ENCODE assay signal across 24 cellular contexts in genomic region chr10:97150616-97151015, GRCh38. TPM values are rescaled to one million over a fixed set of nuclear protein-coding genes. Genes with fewer than 3 reads are reported as not detected.
"Had no signal": no experiment of that assay in that cellular context is flagged by ENCODE, and none has a peak within 500 bp of the region (broad histone marks: within the 10 kb centered on the region; RNA-seq: fewer than 3 reads in every experiment).

No MANE protein-coding gene starts in this region.

- FAIRE-seq: endometrium, frontal cortex, pancreas had no signal

- H3K27ac ChIP-seq: coronary artery, heart left ventricle, pancreas, psoas muscle, suprapubic skin, thyroid gland had no signal

- H3K4me3 ChIP-seq: coronary artery, heart left ventricle, pancreas, psoas muscle, suprapubic skin, thyroid gland had no signal

- H3K36me3 Mint-ChIP-seq: naive thymus-derived CD4-positive, alpha-beta T cell had no signal

- H3K4me1 ChIP-seq: heart left ventricle, pancreas, psoas muscle, suprapubic skin, thyroid gland had no signal

- ATAC-seq: esophagus mucosa; left ventricle myocardium superior; naive thymus-derived CD4-positive, alpha-beta T cell; pancreas; psoas muscle; sciatic nerve had no signal

- H3K4me1 Mint-ChIP-seq: naive thymus-derived CD4-positive, alpha-beta T cell had no signal

- H3K36me3 ChIP-seq: heart left ventricle, pancreas, suprapubic skin, thyroid gland had no signal

- H3K27me3 ChIP-seq: pancreas, thyroid gland had no signal

- H3K27me3 Mint-ChIP-seq: naive thymus-derived CD4-positive, alpha-beta T cell had no signal

- DNase-seq: central memory CD4-positive, alpha-beta T cell; effector CD8-positive, alpha-beta T cell; heart left ventricle; hypothalamus; islet precursor cell; left ventricle myocardium superior; mesendoderm; naive thymus-derived CD4-positive, alpha-beta T cell; occipital lobe; pancreas; psoas muscle; stimulated activated CD4-positive, alpha-beta T cell treated with anti-CD3 and anti-CD28 coated beads, Interleukin-2, amount 100 ng/mL, for 48 hours; stimulated activated naive CD4-positive, alpha-beta T cell treated with Interleukin-2 at 50 U/mL for 16 hours; thyroid gland had no signal

- H3K9me3 Mint-ChIP-seq: naive thymus-derived CD4-positive, alpha-beta T cell had no signal

- H3K9me3 ChIP-seq: heart left ventricle, pancreas, psoas muscle, suprapubic skin, thyroid gland had no signal

- H3K27ac Mint-ChIP-seq: naive thymus-derived CD4-positive, alpha-beta T cell had no signal

- H3K4me3 Mint-ChIP-seq: naive thymus-derived CD4-positive, alpha-beta T cell had no signal

RNA-seq across cellular contexts. Expression of gene SLIT1, which starts 35.1 kb away (rescaled TPM):
- total RNA-seq: chondrocyte, dermis microvascular lymphatic vessel endothelial cell, glomerular endothelial cell, lung microvascular endothelial cell had no signal
- polyA plus RNA-seq: naive thymus-derived CD4-positive, alpha-beta T cell had no signal
